Comparison of ENCODE assay signal across 11 cellular contexts in the genomic region with DNA sequence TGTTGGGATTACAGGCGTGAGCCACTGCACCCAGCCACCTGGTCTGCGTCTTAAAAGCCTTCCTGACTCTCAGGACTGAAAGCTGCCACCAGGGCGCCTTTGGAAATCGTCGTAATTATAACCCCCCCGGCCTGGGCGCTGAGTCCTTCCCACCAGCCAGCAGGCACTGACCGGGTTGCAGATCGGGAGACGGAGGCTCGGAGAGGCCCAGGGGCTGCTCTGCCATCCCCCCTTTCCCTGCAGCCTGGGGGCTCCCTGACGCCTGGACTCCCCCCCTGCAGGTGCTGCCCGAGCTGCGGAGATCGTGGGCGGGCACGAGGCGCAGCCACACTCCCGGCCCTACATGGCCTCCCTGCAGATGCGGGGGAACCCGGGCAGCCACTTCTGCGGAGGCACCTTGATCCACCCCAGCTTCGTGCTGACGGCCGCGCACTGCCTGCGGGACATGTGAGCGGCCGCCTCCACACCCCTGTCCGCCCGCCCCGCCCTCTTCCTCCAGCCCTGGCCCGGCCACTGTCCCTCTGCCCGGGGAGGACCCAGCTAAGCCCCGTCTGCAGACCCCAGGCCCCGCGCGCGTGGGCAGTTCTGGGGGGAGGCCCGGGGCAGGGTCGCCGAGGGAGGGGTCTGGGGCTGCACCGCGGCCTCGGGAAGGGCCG. TPM values are rescaled to one million over a fixed set of nuclear protein-coding genes. Genes with fewer than 3 reads are reported as not detected.
DNase-seq lines count a peak whose midpoint lies in the region; ATAC-seq and TF ChIP-seq lines count a peak whose summit lies in the region.
"Had no signal": no experiment of that assay in that cellular context is flagged by ENCODE, and none has a peak within 500 bp of the region (broad histone marks: within the 10 kb centered on the region; RNA-seq: fewer than 3 reads in every experiment).

No MANE protein-coding gene starts in this region.

- peaks cover 0 to 7% (median 0%) of the 10 kb centered on the region in 3 donors for H3K36me3 Mint-ChIP-seq in naive thymus-derived CD8-positive, alpha-beta T cell

- H3K4me3 ChIP-seq in BJ (ENCODE audit: low read depth, low read length) (peak overlapping the region; percentile 21), HUES6 (ENCODE audit: low read depth, low read length) (peak overlapping the region; percentile 55), coronary artery (peak overlapping the region; percentile 58)
- H3K4me3 ChIP-seq: MG63 had no signal

- H3K36me3 ChIP-seq in BJ (ENCODE audit: control insufficient read depth, insufficient read depth, low read length) (no peaks in the 10 kb centered on the region), HUES6 (ENCODE audit: control insufficient read depth, insufficient read depth, low read length) (no peaks in the 10 kb centered on the region)
- H3K36me3 ChIP-seq: MG63 had no signal

- CTCF ChIA-PET in BJ (lab: Yijun Ruan, JAX), result no interaction called here

- H3K9me3 Mint-ChIP-seq in naive thymus-derived CD8-positive, alpha-beta T cell, result peaks cover 0 to 3% (median 0%) of the 10 kb centered on the region in 9 donors

- POLR2A ChIA-PET in BJ (lab: Charles Lee), result interaction anchor here (0.6 kb wide), 1 partner anchor 34 kb away, joined by 16 read pairs; no protein-coding TSS in a partner anchor
- POLR2A ChIA-PET in naive thymus-derived CD8-positive, alpha-beta T cell (lab: Charles Lee), result no interaction called here

- no peaks in the 10 kb centered on the region for H3K4me1 ChIP-seq in HUES6 (ENCODE audit: control insufficient read depth, insufficient read depth, low read length)

- peak overlapping the region in 2 of 10 donors; percentile 9 to 36 for H3K4me3 Mint-ChIP-seq in naive thymus-derived CD8-positive, alpha-beta T cell

- no peak; the same call in 1 of the 2 replicates for TF ChIP-seq CTCF in BJ (IDR thresholded peaks at IDR 0.05; ENCODE audit: insufficient read depth, low read depth, low read length)
- TF ChIP-seq CTCF in coronary artery (IDR thresholded peaks at IDR 0.05), result no peak

- peak; percentile 44 to 54 for ATAC-seq in naive thymus-derived CD8-positive, alpha-beta T cell
- ATAC-seq in HG03439 (IDR thresholded peaks at IDR 0.05; ENCODE audit: unreplicated experiment) (no peak), HG03342 (IDR thresholded peaks at IDR 0.05; ENCODE audit: unreplicated experiment) (no peak)

- peaks cover 15 to 55% (median 38%) of the 10 kb centered on the region in 5 donors for H3K27me3 Mint-ChIP-seq in naive thymus-derived CD8-positive, alpha-beta T cell

- DNase-seq in BJ (ENCODE audit: low read depth) (no peak), coronary artery (ENCODE audit: low spot score) (peak; percentile 68), NCI-H1694 (lab: John Stamatoyannopoulos, UW) (no peak), NCI-H2081 treated with DMSO at 0.1 percent for 48 hours (lab: John Stamatoyannopoulos, UW) (no peak)
- no peak for DNase-seq in naive thymus-derived CD8-positive, alpha-beta T cell
- DNase-seq: anterior cingulate cortex; MG63; stimulated activated CD4-positive, alpha-beta T cell treated with anti-CD3 and anti-CD28 coated beads, Interleukin-4, amount 100 ng/mL, for 4 hours had no signal

- no peak overlapping the region for H3K27ac Mint-ChIP-seq in naive thymus-derived CD8-positive, alpha-beta T cell

- peaks cover 3 to 13% (median 6%) of the 10 kb centered on the region in 4 donors for H3K4me1 Mint-ChIP-seq in naive thymus-derived CD8-positive, alpha-beta T cell

- H3K27me3 ChIP-seq in BJ (ENCODE audit: control insufficient read depth, insufficient read depth, low read length) (peaks cover 14% of the 10 kb centered on the region), HUES6 (ENCODE audit: control insufficient read depth, insufficient read depth, low read length) (peaks cover 34% of the 10 kb centered on the region)

- H3K9ac ChIP-seq in HUES6 (ENCODE audit: low read length), result no peak overlapping the region

- H3K27ac ChIP-seq in HUES6 (ENCODE audit: low read depth, low read length) (no peak overlapping the region), coronary artery (no peak overlapping the region)

- H3K9me3 ChIP-seq in HUES6 (ENCODE audit: control insufficient read depth, insufficient read depth, low read depth, low read length), result no peaks in the 10 kb centered on the region
- H3K9me3 ChIP-seq: MG63 had no signal

RNA-seq across cellular contexts. Expression of a gene that starts 2.5 kb away (rescaled TPM):
- not detected in 2 replicates for polyA plus RNA-seq in BJ (2011; rRNA removed)
- not detected in 2 replicates for polyA minus RNA-seq in BJ (2011; rRNA and poly(A)+ RNA removed)
- total RNA-seq in naive thymus-derived CD8-positive, alpha-beta T cell, result not detected
- polyA plus RNA-seq in naive thymus-derived CD8-positive, alpha-beta T cell, result not detected

RNA-seq across cellular contexts. Expression of a gene that starts 8.8 kb away (rescaled TPM):
- polyA plus RNA-seq in BJ (2011; rRNA removed), result 0.10 and 0.12 TPM in 2 replicates
- polyA minus RNA-seq in BJ (2011; rRNA and poly(A)+ RNA removed), result not detected in 2 replicates
- not detected for total RNA-seq in naive thymus-derived CD8-positive, alpha-beta T cell
- not detected for polyA plus RNA-seq in naive thymus-derived CD8-positive, alpha-beta T cell

RNA-seq across cellular contexts. Expression of a gene that starts 15.7 kb away (rescaled TPM):
- polyA plus RNA-seq in BJ (2011; rRNA removed), result 0.07 TPM in 1 of 2 replicates, not detected in the other
- not detected in 2 replicates for polyA minus RNA-seq in BJ (2011; rRNA and poly(A)+ RNA removed)
- under 1 TPM; 0.21 to 0.36 TPM for total RNA-seq in naive thymus-derived CD8-positive, alpha-beta T cell
- polyA plus RNA-seq in naive thymus-derived CD8-positive, alpha-beta T cell, result not detected

RNA-seq across cellular contexts. Expression of a gene that starts 16.2 kb away (rescaled TPM):
- 0.70 and 0.77 TPM in 2 replicates for polyA plus RNA-seq in BJ (2011; rRNA removed)
- polyA minus RNA-seq in BJ (2011; rRNA and poly(A)+ RNA removed), result 0.33 TPM in 1 of 2 replicates, not detected in the other
- total RNA-seq in naive thymus-derived CD8-positive, alpha-beta T cell, result 1 to 10 TPM; 2.4 to 3.9 TPM
- polyA plus RNA-seq in naive thymus-derived CD8-positive, alpha-beta T cell, result 1 to 10 TPM; 3.6 to 10.0 (median 4.3) TPM

RNA-seq across cellular contexts. Expression of a gene that starts 21.6 kb away (rescaled TPM):
- polyA plus RNA-seq in BJ (2011; rRNA removed), result 0.56 and 1.1 TPM in 2 replicates
- polyA minus RNA-seq in BJ (2011; rRNA and poly(A)+ RNA removed), result 0.77 and 1.2 TPM in 2 replicates
- total RNA-seq in naive thymus-derived CD8-positive, alpha-beta T cell, result not detected
- polyA plus RNA-seq in naive thymus-derived CD8-positive, alpha-beta T cell, result not detected

Comparison
In these comparisons a context has a peak if more than half of its experiments do, and no peak if none do; other contexts are left out.
1. ATAC-seq: peak in naive thymus-derived CD8-positive, alpha-beta T cell (2 of 2); none in HG03439 (single experiment) and HG03342 (single experiment).
2. Peak in every context shown above with its lines, with median percentiles within 50 percentile points of each other: H3K4me3 ChIP-seq.